ENCODE assay signal across 25 cellular contexts in the genomic region with DNA sequence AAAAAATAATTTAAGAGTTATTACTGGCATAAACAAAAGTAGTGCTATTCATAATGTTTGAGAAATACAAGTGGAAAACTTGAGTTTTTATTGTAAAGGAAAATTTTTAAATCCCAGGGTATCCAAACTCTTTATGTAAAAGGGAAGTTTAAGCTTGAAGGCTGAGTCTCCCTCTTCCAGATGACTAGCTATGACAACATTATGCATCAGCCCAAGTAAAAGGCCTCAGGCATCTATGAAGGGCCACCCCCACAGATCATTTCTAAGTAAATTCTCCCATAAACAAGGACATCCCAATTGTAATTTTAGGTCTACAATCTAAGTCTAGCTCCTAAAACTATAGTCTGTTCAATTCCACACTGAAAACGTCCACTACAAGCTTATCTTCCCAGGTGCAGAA.
DNase-seq lines count a peak whose midpoint lies in the region; ATAC-seq and TF ChIP-seq lines count a peak whose summit lies in the region.
"Had no signal": no experiment of that assay in that cellular context is flagged by ENCODE, and none has a peak within 500 bp of the region (broad histone marks: within the 10 kb centered on the region; RNA-seq: fewer than 3 reads in every experiment).

No MANE protein-coding gene starts in this region.

- BruUV-seq in PC-3 (replicated peaks; lab: Mats Ljungman, UMichigan), result no TSS peak

- no peak overlapping the region for H2AFZ ChIP-seq in GM23248
- H2AFZ ChIP-seq in PC-3 (ENCODE audit: low read length), result no peak overlapping the region
- H2AFZ ChIP-seq in MM.1S (ENCODE audit: low read length), result no peak overlapping the region

- in situ Hi-C loops in GM23248 (cut with MboI), result no loop called here

- H3K4me3 ChIP-seq in GM23248 (no peak overlapping the region), PC-3 (ENCODE audit: low read length) (no peak overlapping the region), epithelial cell of esophagus (ENCODE audit: low read length) (no peak overlapping the region), MM.1S (ENCODE audit: low read length) (no peak overlapping the region)
- H3K4me3 ChIP-seq: A549, Peyer's patch had no signal

- no peak for TF ChIP-seq CTCF in PC-3 (conservative IDR thresholded peaks at IDR 0.05; ENCODE audit: low read depth, low read length)
- no peak for TF ChIP-seq CTCF in epithelial cell of esophagus (IDR thresholded peaks at IDR 0.05; ENCODE audit: insufficient read depth, low read depth, low read length, missing control alignments)
- TF ChIP-seq CTCF in MM.1S (IDR thresholded peaks at IDR 0.05; ENCODE audit: low read length), result no peak

- 0 to 3% methylated on average over 1 of the region's 1 CpG for WGBS in GM23248 (ENCODE audit: low coverage in 1 of 2, low lambda C conversion rate in 2 of 2, missing lambda C conversion rate in 2 of 2), 2 experiments

- H3K4me1 ChIP-seq in GM23248 (ENCODE audit: insufficient read depth) (no peaks in the 10 kb centered on the region; the same call in 1 of the 2 replicates), PC-3 (ENCODE audit: insufficient read depth, low read length) (no peaks in the 10 kb centered on the region), MM.1S (ENCODE audit: low read length) (no peaks in the 10 kb centered on the region)
- H3K4me1 ChIP-seq: A549, Caco-2, Peyer's patch had no signal

- intact Hi-C loops in PC-3 (cut with micrococcal nuclease), result no loop called here

- H3K9ac ChIP-seq in GM23248 (no peak overlapping the region), PC-3 (ENCODE audit: low read length) (no peak overlapping the region), MM.1S (ENCODE audit: low read length) (no peak overlapping the region)
- H3K9ac ChIP-seq: SK-N-SH had no signal

- H4K20me1 ChIP-seq in GM23248 (ENCODE audit: insufficient read depth), result no peaks in the 10 kb centered on the region
- no peaks in the 10 kb centered on the region for H4K20me1 ChIP-seq in PC-3 (ENCODE audit: low read length)
- no peaks in the 10 kb centered on the region for H4K20me1 ChIP-seq in MM.1S (ENCODE audit: insufficient read depth, low read length)

- H3K79me2 ChIP-seq in GM23248 (ENCODE audit: insufficient read depth) (no peaks in the 10 kb centered on the region), PC-3 (ENCODE audit: low read length) (no peaks in the 10 kb centered on the region), MM.1S (ENCODE audit: low read length) (no peaks in the 10 kb centered on the region)

- no peaks in the 10 kb centered on the region for H3K36me3 ChIP-seq in GM23248 (ENCODE audit: low read depth)
- H3K36me3 ChIP-seq in PC-3 (ENCODE audit: low read depth, low read length), result no peaks in the 10 kb centered on the region
- H3K36me3 ChIP-seq in MM.1S (replicated peaks; ENCODE audit: insufficient read depth, low read length), result no peaks in the 10 kb centered on the region
- H3K36me3 ChIP-seq: Peyer's patch had no signal

- H3K9me3 ChIP-seq in GM23248 (ENCODE audit: low read depth) (no peaks in the 10 kb centered on the region), PC-3 (ENCODE audit: low read length) (no peaks in the 10 kb centered on the region), MM.1S (replicated peaks; ENCODE audit: insufficient read depth, low read length) (no peaks in the 10 kb centered on the region)
- H3K9me3 ChIP-seq: A549, Caco-2, Peyer's patch, SK-N-SH had no signal

- no peaks in the 10 kb centered on the region for H3F3A ChIP-seq in GM23248 (ENCODE audit: insufficient read depth)
- no peaks in the 10 kb centered on the region for H3F3A ChIP-seq in PC-3 (ENCODE audit: low read length, unreplicated experiment)
- no peaks in the 10 kb centered on the region for H3F3A ChIP-seq in MM.1S (ENCODE audit: insufficient read depth, low read length)

- H3K9me2 ChIP-seq in GM23248 (ENCODE audit: insufficient read depth) (no peaks in the 10 kb centered on the region), PC-3 (replicated peaks; ENCODE audit: low read length) (no peaks in the 10 kb centered on the region), MM.1S (replicated peaks; ENCODE audit: insufficient read depth, low read length) (no peaks in the 10 kb centered on the region)
- H3K9me2 ChIP-seq: SK-N-SH had no signal

- DNase-seq in GM23248, result peak; percentile 61
- peak; percentile 48 for DNase-seq in PC-3
- DNase-seq in epithelial cell of esophagus (ENCODE audit: low read depth), result peak; percentile 57
- DNase-seq in MM.1S, result no peak
- DNase-seq in medulla oblongata (ENCODE audit: extremely low spot score), result no peak
- DNase-seq in NCI-H2196 treated with DMSO at 0.1 percent for 48 hours (lab: John Stamatoyannopoulos, UW; ENCODE audit: unreplicated experiment), result no peak
- DNase-seq: C1 segment of cervical spinal cord; Caco-2; CD4-positive, alpha-beta memory T cell; GF-D8; Karpas-422; NCI-H1105; NCI-H1436 treated with DMSO at 0.1 percent for 48 hours; NCI-H187 treated with DMSO at 0.1 percent for 48 hours; NCI-H2107; NCI-H446; NCI-H526 treated with DMSO at 0.1 percent for 48 hours; Peyer's patch; SK-N-SH; SW 1271 had no signal

- POLR2A ChIA-PET in PC-3 (lab: Charles Lee; ENCODE audit: unreplicated experiment), result no interaction called here

- no peak overlapping the region for H3K4me2 ChIP-seq in GM23248 (ENCODE audit: unreplicated experiment)
- no peak overlapping the region for H3K4me2 ChIP-seq in PC-3 (ENCODE audit: low read length)
- no peak overlapping the region for H3K4me2 ChIP-seq in MM.1S (ENCODE audit: low read depth, low read length)
- H3K4me2 ChIP-seq: A549, SK-N-SH had no signal

- H3K27me3 ChIP-seq in GM23248 (replicated peaks; ENCODE audit: insufficient read depth) (no peaks in the 10 kb centered on the region), PC-3 (ENCODE audit: low read length) (no peaks in the 10 kb centered on the region), MM.1S (replicated peaks; ENCODE audit: insufficient read depth, low read length) (no peaks in the 10 kb centered on the region)
- H3K27me3 ChIP-seq: Peyer's patch had no signal

- no peak overlapping the region for H3K27ac ChIP-seq in GM23248
- H3K27ac ChIP-seq in PC-3 (ENCODE audit: low read length), result no peak overlapping the region
- no peak overlapping the region for H3K27ac ChIP-seq in MM.1S (ENCODE audit: low read length)
- H3K27ac ChIP-seq: A549, HL-60, Peyer's patch had no signal

- peak; percentile 94 for ATAC-seq in PC-3
- no peak for ATAC-seq in HG03175 (IDR thresholded peaks at IDR 0.05; ENCODE audit: unreplicated experiment)
- ATAC-seq: A549, HCT116, HepG2 had no signal

- CTCF ChIA-PET in PC-3 (lab: Charles Lee), result interaction anchor here (0.6 kb wide), 1 partner anchor 1497 kb away, joined by 6 read pairs; no protein-coding TSS in a partner anchor

Comparison
In these comparisons a context has a peak if more than half of its experiments do, and no peak if none do; other contexts are left out.
1. DNase-seq: peak in GM23248 (single experiment), PC-3 (single experiment) and epithelial cell of esophagus (single experiment); none in MM.1S (single experiment), medulla oblongata (single experiment) and NCI-H2196 treated with DMSO at 0.1 percent for 48 hours (single experiment).